ENCODE assay signal across 1 cellular context in genomic region chr14:73887116-73887490, GRCh38.
TF ChIP-seq lines count a peak whose summit lies in the region.

No MANE protein-coding gene starts in this region.

TF ChIP-seq in WTC11, 78 proteins besides CTCF, POLR2A, EP300 and RAD21 (continued from another document):
- TF ChIP-seq, protein P1, sequence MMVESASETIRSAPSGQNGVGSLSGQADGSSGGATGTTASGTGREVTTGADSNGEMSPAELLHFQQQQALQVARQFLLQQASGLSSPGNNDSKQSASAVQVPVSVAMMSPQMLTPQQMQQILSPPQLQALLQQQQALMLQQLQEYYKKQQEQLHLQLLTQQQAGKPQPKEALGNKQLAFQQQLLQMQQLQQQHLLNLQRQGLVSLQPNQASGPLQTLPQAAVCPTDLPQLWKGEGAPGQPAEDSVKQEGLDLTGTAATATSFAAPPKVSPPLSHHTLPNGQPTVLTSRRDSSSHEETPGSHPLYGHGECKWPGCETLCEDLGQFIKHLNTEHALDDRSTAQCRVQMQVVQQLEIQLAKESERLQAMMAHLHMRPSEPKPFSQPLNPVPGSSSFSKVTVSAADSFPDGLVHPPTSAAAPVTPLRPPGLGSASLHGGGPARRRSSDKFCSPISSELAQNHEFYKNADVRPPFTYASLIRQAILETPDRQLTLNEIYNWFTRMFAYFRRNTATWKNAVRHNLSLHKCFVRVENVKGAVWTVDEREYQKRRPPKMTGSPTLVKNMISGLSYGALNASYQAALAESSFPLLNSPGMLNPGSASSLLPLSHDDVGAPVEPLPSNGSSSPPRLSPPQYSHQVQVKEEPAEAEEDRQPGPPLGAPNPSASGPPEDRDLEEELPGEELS (CRISPR knock-in tag; IDR thresholded peaks at IDR 0.05), result no peak
- no peak for TF ChIP-seq ZNF425 (CRISPR knock-in tag; conservative IDR thresholded peaks at IDR 0.05)
TF ChIP-seq in WTC11: peak in this region for 0.
